Comparison of ENCODE assay signal across 23 cellular contexts in the genomic region with DNA sequence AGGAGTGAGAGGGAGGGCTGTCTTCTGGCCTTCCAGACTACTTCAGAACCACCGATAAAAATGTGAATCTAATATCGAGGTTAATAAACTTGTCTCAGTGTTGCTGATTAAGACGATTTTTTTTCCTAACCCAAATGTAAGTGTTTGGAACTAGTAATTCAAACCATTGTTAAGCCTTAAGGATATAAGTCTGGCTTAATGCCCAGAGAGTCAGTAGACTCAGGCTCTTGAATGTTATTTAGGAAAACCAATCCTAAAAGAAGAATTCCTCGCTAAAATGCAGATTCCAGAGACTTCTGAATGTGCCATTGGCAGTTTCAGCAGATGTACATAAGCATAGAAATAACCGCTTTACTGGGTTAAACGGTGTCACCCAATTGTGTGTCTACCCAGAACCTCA.
"Had no signal": no experiment of that assay in that cellular context is flagged by ENCODE, and none has a peak within 500 bp of the region (broad histone marks: within the 10 kb centered on the region; RNA-seq: fewer than 3 reads in every experiment).

No MANE protein-coding gene starts in this region.

- H3K4me1 ChIP-seq: parathyroid adenoma, right lobe of liver, uterus had no signal

- H3K27ac ChIP-seq: breast epithelium, dorsolateral prefrontal cortex, esophagus muscularis mucosa, parathyroid adenoma, right lobe of liver, uterus had no signal

- H3K79me2 ChIP-seq: parathyroid adenoma had no signal

- H3K9ac ChIP-seq: parathyroid adenoma had no signal

- ATAC-seq: activated CD4-positive, alpha-beta T cell treated with anti-CD3 and anti-CD28 coated beads for 36 hours; activated T-cell treated with anti-CD3 and anti-CD28 coated beads, Interleukin-2, amount 50 U/mL, for 4 hours; right lobe of liver; stimulated activated memory B cell treated with anti-CD40 and anti-IgM and Interleukin-4, amounts not matched to agents 10 μg/mL and 1 μg/mL and 100 μg/mL, for 72 hours had no signal

- DNase-seq: activated B cell treated with CpG ODN at 0.5 μM for 24 hours; activated CD4-positive, alpha-beta T cell treated with anti-CD3 and anti-CD28 coated beads for 36 hours; activated CD4-positive, alpha-beta T cell treated with anti-CD3 and anti-CD28 coated beads, Interleukin-2, amount 50 U/mL, for 48 hours; activated CD8-positive, alpha-beta memory T cell treated with anti-CD3 and anti-CD28 coated beads, Interleukin-2, amount 50 U/mL, for 48 hours; activated naive CD4-positive, alpha-beta T cell; activated T-cell treated with anti-CD3 and anti-CD28 coated beads, Interleukin-2, amount 50 U/mL, for 4 hours; amniotic stem cell; dorsolateral prefrontal cortex; foreskin melanocyte; hippocampal formation; nephron progenitor cell; right lobe of liver; small intestine; stimulated activated CD4-positive, alpha-beta T cell treated with anti-CD3 and anti-CD28 coated beads, Interleukin-15, amount 100 ng/mL, for 24 hours; T1000; trophoblast cell; uterus had no signal

- H3K36me3 ChIP-seq: breast epithelium, esophagus muscularis mucosa, right lobe of liver, uterus had no signal

- FAIRE-seq: colon, islet of Langerhans, small intestine had no signal

- H3K27me3 ChIP-seq: breast epithelium, esophagus muscularis mucosa, right lobe of liver, uterus had no signal

- H3K9me3 ChIP-seq: breast epithelium, esophagus muscularis mucosa, right lobe of liver, uterus had no signal

- H2AFZ ChIP-seq: parathyroid adenoma had no signal

- H3K4me3 ChIP-seq: breast epithelium, dorsolateral prefrontal cortex, esophagus muscularis mucosa, right lobe of liver, uterus had no signal
